In the genomic region with DNA sequence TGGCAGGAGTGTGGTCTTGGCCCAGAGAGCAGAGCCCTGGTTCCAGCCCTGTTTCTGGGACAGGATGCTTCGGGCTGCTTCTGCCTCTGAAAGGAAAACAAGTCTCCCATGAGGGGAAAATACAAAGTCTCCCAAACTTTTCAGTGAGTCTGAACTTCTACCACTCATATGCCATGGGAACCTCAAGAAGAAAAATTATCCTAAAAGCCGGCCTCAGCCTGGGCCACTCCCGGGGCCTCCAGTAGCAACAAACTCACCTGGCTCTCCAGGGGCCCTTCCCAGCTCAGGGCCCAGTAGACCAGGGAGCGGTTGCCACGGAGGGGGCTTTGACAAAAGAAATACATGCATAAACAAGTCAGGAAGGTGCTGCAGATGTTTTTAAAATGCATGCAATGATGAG, we compare ENCODE assay signal across 25 cellular contexts.
"Had no signal": no experiment of that assay in that cellular context is flagged by ENCODE, and none has a peak within 500 bp of the region (broad histone marks: within the 10 kb centered on the region; RNA-seq: fewer than 3 reads in every experiment).

No MANE protein-coding gene starts in this region.

- ATAC-seq: gastroesophageal sphincter, left cardiac atrium, left ventricle myocardium superior had no signal

- H3K27ac ChIP-seq: brain microvascular endothelial cell, epithelial cell of prostate, gastroesophageal sphincter, hepatocyte, spleen, transverse colon had no signal

- H3K4me3 Mint-ChIP-seq: activated CD4-positive, alpha-beta memory T cell treated with anti-CD3 and anti-CD28 coated beads for 36 hours; activated CD4-positive, alpha-beta T cell treated with anti-CD3 and anti-CD28 coated beads, Interleukin-2, amount 10 ng/mL, durations not matched to agents 24 days and 14 days; dendritic cell treated with granulocyte-macrophage colony-stimulating factor and Interleukin-4, amounts not matched to agents 40 ng/mL and 50 ng/mL, for 4 days; naive B cell; neural crest cell had no signal

- H3K36me3 ChIP-seq: brain microvascular endothelial cell, gastroesophageal sphincter, spleen, transverse colon had no signal

- H3K9me3 Mint-ChIP-seq: activated CD4-positive, alpha-beta memory T cell treated with anti-CD3 and anti-CD28 coated beads for 36 hours; activated CD4-positive, alpha-beta T cell treated with anti-CD3 and anti-CD28 coated beads, Interleukin-2, amount 10 ng/mL, durations not matched to agents 24 days and 14 days; dendritic cell treated with granulocyte-macrophage colony-stimulating factor and Interleukin-4, amounts not matched to agents 40 ng/mL and 50 ng/mL, for 4 days; naive B cell; neural crest cell had no signal

- H3K4me1 Mint-ChIP-seq: activated CD4-positive, alpha-beta T cell treated with anti-CD3 and anti-CD28 coated beads, Interleukin-2, amount 10 ng/mL, durations not matched to agents 24 days and 14 days; naive B cell had no signal

- H3K36me3 Mint-ChIP-seq: activated CD4-positive, alpha-beta memory T cell treated with anti-CD3 and anti-CD28 coated beads for 36 hours; naive B cell had no signal

- H3K27me3 ChIP-seq: brain microvascular endothelial cell, hepatocyte, transverse colon had no signal

- H3K4me1 ChIP-seq: spleen, transverse colon had no signal

- H3K4me3 ChIP-seq: gastroesophageal sphincter, hepatocyte, spleen, transverse colon had no signal

- DNase-seq: activated CD4-positive, alpha-beta memory T cell treated with anti-CD3 and anti-CD28 coated beads for 36 hours; activated CD4-positive, alpha-beta T cell treated with anti-CD3 and anti-CD28 coated beads, Interleukin-2, amount 10 ng/mL, durations not matched to agents 24 days and 14 days; activated CD4-positive, CD25-positive, alpha-beta regulatory T cell treated with anti-CD3 and anti-CD28 coated beads, Interleukin-2, amount 50 U/mL, for 72 hours; activated CD8-positive, alpha-beta memory T cell treated with anti-CD3 and anti-CD28 coated beads, Interleukin-2, amount 50 U/mL, for 4 hours; activated gamma-delta T cell treated with Interleukin-2 at 50 U/mL for 16 hours; activated naive CD4-positive, alpha-beta T cell treated with anti-CD3 and anti-CD28 coated beads, Interleukin-2, amount 50 U/mL, for 16 hours; activated T-cell treated with anti-CD3 and anti-CD28 coated beads, Interleukin-2, amount 50 U/mL, for 1 hour; amniotic stem cell; brain microvascular endothelial cell; effector CD4-positive, alpha-beta T cell; left cardiac atrium; left ventricle myocardium superior; mammary epithelial cell; naive B cell; nucleus accumbens; right cardiac atrium; spleen; stimulated activated naive CD4-positive, alpha-beta T cell treated with Interleukin-2 at 50 U/mL for 16 hours; T-helper 2 cell; transverse colon had no signal

- H3K9me3 ChIP-seq: gastroesophageal sphincter, spleen, transverse colon had no signal
